Comparison of ENCODE assay signal across 26 cellular contexts in genomic region chr10:130203626-130204025, GRCh38.
"Had no signal": no experiment of that assay in that cellular context is flagged by ENCODE, and none has a peak within 500 bp of the region (broad histone marks: within the 10 kb centered on the region; RNA-seq: fewer than 3 reads in every experiment).

No MANE protein-coding gene starts in this region.

- ATAC-seq: natural killer cell, upper lobe of right lung had no signal

- H3K4me2 ChIP-seq: neural progenitor cell, smooth muscle cell had no signal

- H3K4me3 ChIP-seq: left ventricle myocardium inferior, lung, neural progenitor cell, ovary, right atrium auricular region, right lobe of liver, smooth muscle cell, thoracic aorta, tibial artery, upper lobe of right lung had no signal

- H3K9me3 ChIP-seq: left ventricle myocardium inferior, neutrophil, ovary, right atrium auricular region, right lobe of liver, thoracic aorta, tibial artery, upper lobe of right lung had no signal

- H3K9me3 Mint-ChIP-seq: mesothelial cell of epicardium; naive B cell; natural killer cell; nephron progenitor cell; neural progenitor cell; stimulated activated naive B cell treated with anti-CD40 and anti-IgM and Interleukin-4, amounts not matched to agents 10 μg/mL and 1 μg/mL and 100 μg/mL, for 72 hours; stimulated activated naive CD8-positive, alpha-beta T cell treated with anti-CD3 and anti-CD28 coated beads, Interleukin-15, Interleukin-2, amounts not matched to agents 100 ng/mL and 50 ng/mL, for 24 hours had no signal

- H3K36me3 ChIP-seq: left ventricle myocardium inferior, neural progenitor cell, neutrophil, ovary, right atrium auricular region, right lobe of liver, thoracic aorta, tibial artery, upper lobe of right lung had no signal

- H3K27ac Mint-ChIP-seq: mesothelial cell of epicardium; naive B cell; natural killer cell; nephron progenitor cell; neural progenitor cell; progenitor cell of endocrine pancreas; stimulated activated naive CD8-positive, alpha-beta T cell treated with anti-CD3 and anti-CD28 coated beads, Interleukin-15, Interleukin-2, amounts not matched to agents 100 ng/mL and 50 ng/mL, for 24 hours had no signal

- H2AFZ ChIP-seq: neural progenitor cell had no signal

- H3K36me3 Mint-ChIP-seq: mesothelial cell of epicardium; naive B cell; natural killer cell; neural progenitor cell; stimulated activated naive B cell treated with anti-CD40 and anti-IgM and Interleukin-4, amounts not matched to agents 10 μg/mL and 1 μg/mL and 100 μg/mL, for 72 hours had no signal

- H3K4me1 Mint-ChIP-seq: mesothelial cell of epicardium, natural killer cell, nephron progenitor cell had no signal

- H3K27me3 ChIP-seq: neural progenitor cell, neutrophil, ovary, right atrium auricular region, right lobe of liver, tibial artery, upper lobe of right lung had no signal

- DNase-seq: hippocampal formation; left ventricle myocardium inferior; mesendoderm; naive B cell; natural killer cell; nephron progenitor cell; occipital lobe; ovary; right lobe of liver; stimulated activated CD4-positive, alpha-beta T cell treated with anti-CD3 and anti-CD28 coated beads, Interleukin-12 subunit alpha, Interleukin-12 subunit beta, amount 100 ng/mL, for 4 hours; stimulated activated CD4-positive, alpha-beta T cell treated with anti-CD3 and anti-CD28 coated beads, Interleukin-15, amount 100 ng/mL, for 24 hours; stimulated activated CD4-positive, alpha-beta T cell treated with anti-CD3 and anti-CD28 coated beads, Interleukin-2, amount 100 ng/mL, for 24 hours; stimulated activated CD4-positive, alpha-beta T cell treated with anti-CD3 and anti-CD28 coated beads, Interleukin-4, amount 100 ng/mL, for 1 hour; tibial artery; trophoblast cell had no signal

- H3K4me1 ChIP-seq: left ventricle myocardium inferior, neural progenitor cell, right atrium auricular region, right lobe of liver, tibial artery, upper lobe of right lung had no signal

- H3K27me3 Mint-ChIP-seq: naive B cell; progenitor cell of endocrine pancreas; stimulated activated naive CD8-positive, alpha-beta T cell treated with anti-CD3 and anti-CD28 coated beads, Interleukin-15, Interleukin-2, amounts not matched to agents 100 ng/mL and 50 ng/mL, for 24 hours had no signal

- H3K27ac ChIP-seq: left ventricle myocardium inferior, neural progenitor cell, neutrophil, ovary, right atrium auricular region, right lobe of liver, thoracic aorta, tibial artery, upper lobe of right lung had no signal

- H3K4me3 Mint-ChIP-seq: mesothelial cell of epicardium; naive B cell; natural killer cell; nephron progenitor cell; neural progenitor cell; stimulated activated naive B cell treated with anti-CD40 and anti-IgM and Interleukin-4, amounts not matched to agents 10 μg/mL and 1 μg/mL and 100 μg/mL, for 72 hours; stimulated activated naive CD8-positive, alpha-beta T cell treated with anti-CD3 and anti-CD28 coated beads, Interleukin-15, Interleukin-2, amounts not matched to agents 100 ng/mL and 50 ng/mL, for 24 hours had no signal
